ENCODE assay signal across 2 cellular contexts in genomic region chr6:4950076-4950475, GRCh38.
TF ChIP-seq lines count a peak whose summit lies in the region.

No MANE protein-coding gene starts in this region.

TF ChIP-seq in K562, 482 proteins besides CTCF, POLR2A, EP300 and RAD21:
- no peak for TF ChIP-seq CBX2 (IDR thresholded peaks at IDR 0.05; ENCODE audit: insufficient read depth, low read length, poor library complexity, severe bottlenecking)
- TF ChIP-seq ZNF830 (CRISPR knock-in tag; IDR thresholded peaks at IDR 0.05): no peak
- peak; percentile 36; the same call in 1 of the 2 replicates for TF ChIP-seq ZBTB33 (CRISPR knock-in tag; IDR thresholded peaks at IDR 0.05)

TF ChIP-seq in SK-N-SH treated with all-trans-retinoic acid at 6 μM for 48 hours, 23 proteins besides CTCF, POLR2A, EP300 and RAD21:
- TF ChIP-seq GLIS3 (CRISPR knock-in tag; IDR thresholded peaks at IDR 0.05): no peak
- no peak for TF ChIP-seq PPARA (CRISPR knock-in tag; IDR thresholded peaks at IDR 0.05; ENCODE audit: borderline replicate concordance)
- no peak for TF ChIP-seq RARB (CRISPR knock-in tag; IDR thresholded peaks at IDR 0.05)
